In the genomic region with DNA sequence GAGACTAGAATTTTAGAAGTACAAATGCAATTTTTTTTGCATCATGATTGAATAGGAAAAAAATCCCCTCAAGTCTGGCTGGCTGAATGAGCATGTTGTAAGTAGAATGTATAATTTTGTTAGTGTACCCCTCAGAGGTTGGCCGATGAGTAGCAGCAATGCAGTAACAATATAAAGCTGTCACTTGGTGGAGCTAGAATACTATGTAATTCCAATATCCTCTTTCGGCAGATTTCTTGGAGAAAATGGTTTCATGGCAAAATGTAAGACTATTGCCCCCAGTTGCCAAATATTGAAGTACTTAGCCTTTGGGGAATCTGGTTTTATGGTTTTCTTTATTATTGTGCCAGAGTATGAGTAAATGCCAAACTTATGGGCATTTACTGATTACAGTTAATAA, we compare ENCODE assay signal across 7 cellular contexts. TPM values are rescaled to one million over a fixed set of nuclear protein-coding genes. Genes with fewer than 3 reads are reported as not detected.
DNase-seq lines count a peak whose midpoint lies in the region; ATAC-seq and TF ChIP-seq lines count a peak whose summit lies in the region.

No MANE protein-coding gene starts in this region.

- ATAC-seq in GM19463 (IDR thresholded peaks at IDR 0.05; ENCODE audit: unreplicated experiment) (no peak), HG03342 (IDR thresholded peaks at IDR 0.05; ENCODE audit: unreplicated experiment) (no peak)

- DNase-seq in H4 (ENCODE audit: low spot score) (peak; percentile 2), NCI-H2227 (lab: John Stamatoyannopoulos, UW; ENCODE audit: unreplicated experiment) (peak; percentile 31), dermis blood vessel endothelial cell (peak; percentile 77), osteoblast (ENCODE audit: insufficient read length, low spot score, missing footprints) (no peak)
- DNase-seq in activated CD4-positive, alpha-beta T cell treated with anti-CD3 and anti-CD28 coated beads for 1 hour = no peak

- H3K36me3 ChIP-seq in osteoblast (ENCODE audit: insufficient read depth, low read length) = no peaks in the 10 kb centered on the region

- no peaks in the 10 kb centered on the region for H3K27me3 ChIP-seq in osteoblast (ENCODE audit: insufficient read depth, low read length)

- H3K4me3 ChIP-seq in osteoblast (ENCODE audit: insufficient read depth, low read length) = no peak overlapping the region

- no peaks in the 10 kb centered on the region for H3K9me3 ChIP-seq in osteoblast (ENCODE audit: low read depth, low read length)

- no peak overlapping the region for H2AFZ ChIP-seq in osteoblast (ENCODE audit: low read length)

- no peak overlapping the region for H3K27ac ChIP-seq in osteoblast (ENCODE audit: low read depth, low read length)

- no peaks in the 10 kb centered on the region for H3K4me1 ChIP-seq in osteoblast (ENCODE audit: insufficient read depth, low read length)

- TF ChIP-seq CTCF in osteoblast (IDR thresholded peaks at IDR 0.05; ENCODE audit: extremely low read depth, low read depth, low read length) = peak; percentile 27

- no peaks in the 10 kb centered on the region for H3K79me2 ChIP-seq in osteoblast (ENCODE audit: insufficient read depth, low read length)

- no peaks in the 10 kb centered on the region for H4K20me1 ChIP-seq in osteoblast (ENCODE audit: insufficient read depth, low read length)

- H3K4me2 ChIP-seq in osteoblast (ENCODE audit: insufficient read depth, low read length) = no peak overlapping the region

RNA-seq across cellular contexts. Expression of a gene that starts 39.8 kb away (rescaled TPM):
- 12.3 and 16.8 TPM in 2 replicates for total RNA-seq in H4 (2014; rRNA removed; shearing (Covaris generic))
- total RNA-seq in dermis blood vessel endothelial cell = 2.6 and 10.5 TPM in 2 replicates
- total RNA-seq in osteoblast = 0.36 and 0.88 TPM in 2 replicates

Comparison
In these comparisons a context has a peak if more than half of its experiments do, and no peak if none do; other contexts are left out.
1. DNase-seq: peak in H4 (single experiment), NCI-H2227 (single experiment) and dermis blood vessel endothelial cell (single experiment); none in osteoblast (single experiment) and activated CD4-positive, alpha-beta T cell treated with anti-CD3 and anti-CD28 coated beads for 1 hour (single experiment).